ENCODE assay signal across 15 cellular contexts in the genomic region with DNA sequence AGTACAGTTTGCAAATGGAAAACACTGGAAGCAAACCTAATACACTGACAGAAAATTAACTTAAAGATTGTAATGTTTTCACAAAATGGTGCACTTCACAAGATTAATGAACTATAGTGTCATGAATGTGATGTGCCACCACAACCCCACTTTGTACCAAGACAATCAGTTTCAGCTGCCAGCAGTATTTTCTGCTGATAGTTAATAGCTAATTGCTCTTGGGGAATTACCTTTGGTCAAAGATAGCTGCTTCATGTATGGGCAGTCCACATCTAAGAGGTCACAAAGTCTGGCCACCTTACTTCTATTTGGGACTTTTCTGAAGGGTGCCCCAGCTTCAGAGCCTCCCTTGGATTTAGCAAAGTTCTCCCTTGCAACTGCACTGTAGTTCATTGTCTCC.
"Had no signal": no experiment of that assay in that cellular context is flagged by ENCODE, and none has a peak within 500 bp of the region (broad histone marks: within the 10 kb centered on the region; RNA-seq: fewer than 3 reads in every experiment).

No MANE protein-coding gene starts in this region.

- H3K36me3 ChIP-seq: colonic mucosa, spleen, upper lobe of right lung had no signal

- H3K9me3 ChIP-seq: colonic mucosa, spleen, testis, upper lobe of right lung had no signal

- DNase-seq: activated CD4-positive, alpha-beta T cell treated with anti-CD3 and anti-CD28 coated beads for 4 hours; activated CD8-positive, alpha-beta memory T cell treated with anti-CD3 and anti-CD28 coated beads, Interleukin-2, amount 50 U/mL, for 4 hours; activated CD8-positive, alpha-beta T cell treated with anti-CD3 and anti-CD28 coated beads, Interleukin-2, amount 10 ng/mL, durations not matched to agents 7 days and 5 days; activated gamma-delta T cell treated with Interleukin-2 at 50 U/mL for 16 hours; amniotic stem cell; colonic mucosa; islet precursor cell; midbrain; spleen; stimulated activated naive CD8-positive, alpha-beta T cell treated with anti-CD3 and anti-CD28 coated beads, Interleukin-15, amount 100 ng/mL, for 72 hours; testis; upper lobe of right lung had no signal

- H3K4me3 ChIP-seq: colonic mucosa, hepatocyte, spleen, testis, upper lobe of right lung had no signal

- H3K27me3 ChIP-seq: colonic mucosa, hepatocyte, spleen, testis, upper lobe of right lung had no signal

- H3K27ac ChIP-seq: colonic mucosa, hepatocyte, spleen, testis, upper lobe of right lung had no signal

- ATAC-seq: activated CD8-positive, alpha-beta T cell treated with anti-CD3 and anti-CD28 coated beads, Interleukin-2, amount 10 ng/mL, durations not matched to agents 7 days and 5 days; esophagus mucosa; sciatic nerve; stimulated activated naive CD8-positive, alpha-beta T cell treated with anti-CD3 and anti-CD28 coated beads, Interleukin-15, amount 100 ng/mL, for 72 hours; upper lobe of right lung had no signal

- H3K4me1 ChIP-seq: colonic mucosa, spleen, testis, upper lobe of right lung had no signal
